Comparison of ENCODE assay signal across 8 cellular contexts in genomic region chr15:70093481-70094309, GRCh38. TPM values are rescaled to one million over a fixed set of nuclear protein-coding genes. Genes with fewer than 3 reads are reported as not detected.
DNase-seq lines count a peak whose midpoint lies in the region; ATAC-seq and TF ChIP-seq lines count a peak whose summit lies in the region.

No MANE protein-coding gene starts in this region.

- POLR2A ChIA-PET in GM10248 (lab: Yijun Ruan, JAX): no interaction called here

- H3K27me3 Mint-ChIP-seq in Calu3 (ENCODE audit: unreplicated experiment) (no peaks in the 10 kb centered on the region), natural killer cell (ENCODE audit: low read depth in 2 of 2) (peaks cover 33 to 41% of the 10 kb centered on the region in 2 donors)
- H3K27me3 Mint-ChIP-seq in central memory CD8-positive, alpha-beta T cell: no peaks in the 10 kb centered on the region

- H3K36me3 Mint-ChIP-seq in Calu3 (ENCODE audit: insufficient read depth, unreplicated experiment) (peaks cover 71% of the 10 kb centered on the region), natural killer cell (no peaks in the 10 kb centered on the region)
- peaks cover 41% of the 10 kb centered on the region for H3K36me3 Mint-ChIP-seq in central memory CD8-positive, alpha-beta T cell (ENCODE audit: insufficient read depth)

- H3K4me1 Mint-ChIP-seq in Calu3 (ENCODE audit: low read depth, unreplicated experiment) (peaks cover 57% of the 10 kb centered on the region), natural killer cell (peaks cover 45 to 72% of the 10 kb centered on the region in 2 donors)
- H3K4me1 Mint-ChIP-seq in central memory CD8-positive, alpha-beta T cell: peaks cover 88% of the 10 kb centered on the region

- TF ChIP-seq CTCF in Calu3 (IDR thresholded peaks at IDR 0.05; ENCODE audit: unreplicated experiment): no peak
- TF ChIP-seq CTCF in natural killer cell (IDR thresholded peaks at IDR 0.05): no peak
- no peak for TF ChIP-seq CTCF in BE2C (IDR thresholded peaks at IDR 0.05; ENCODE audit: low read depth, low read length)
- no peak for TF ChIP-seq CTCF in GM10248 (IDR thresholded peaks at IDR 0.05; ENCODE audit: control extremely low read depth, extremely low read depth, low read depth, missing control alignments)

- H3K36me3 ChIP-seq in BE2C: peaks cover 49% of the 10 kb centered on the region

- CTCF ChIA-PET in Calu3 (lab: Charles Lee) (interaction anchor here (0.5 to 1.6 kb wide), 6 partner anchors 8 to 1650 kb away, joined by 3 to 7 read pairs (median 4); no protein-coding TSS in a partner anchor), GM10248 (lab: Yijun Ruan, JAX) (interaction anchor here (0.8 to 1.6 kb wide), 5 partner anchors 9 to 618 kb away, joined by 3 to 4 read pairs (median 3); no protein-coding TSS in a partner anchor)

- peak; percentile 75 for DNase-seq in Calu3
- peak; percentile 68 for DNase-seq in NCI-H1048 (lab: John Stamatoyannopoulos, UW)
- no peak for DNase-seq in central memory CD8-positive, alpha-beta T cell (ENCODE audit: low spot score in 2 of 2)
- no peak for DNase-seq in natural killer cell
- DNase-seq in BE2C: no peak
- DNase-seq in AG20443 (ENCODE audit: low spot score): no peak
- DNase-seq in ecto neural progenitor cell (ENCODE audit: low spot score): no peak
- no peak for DNase-seq in GM10248 (ENCODE audit: extremely low spot score)

- H3K4me3 ChIP-seq in BE2C (ENCODE audit: low read depth, low read length): no peak overlapping the region

- BruUV-seq in Calu3 (replicated peaks; lab: Mats Ljungman, UMichigan): TSS peak; percentile 18

- H3K27ac Mint-ChIP-seq in Calu3 (ENCODE audit: unreplicated experiment) (peak overlapping the region; percentile 37), natural killer cell (no peak overlapping the region)
- H3K27ac Mint-ChIP-seq in central memory CD8-positive, alpha-beta T cell (ENCODE audit: low read depth): peak overlapping the region; percentile 25

- intact Hi-C loops in Calu3 (cut with micrococcal nuclease; ENCODE audit: unreplicated experiment) (loop anchor here (2.0 to 10.0 kb wide), 3 partner anchors 29 to 391 kb away; no protein-coding TSS in a partner anchor), natural killer cell (cut with micrococcal nuclease) (loop anchor here (10.0 kb wide), 1 partner anchor 671 kb away; the partner anchor contains the start of gene UACA)

- no peak for ATAC-seq in central memory CD8-positive, alpha-beta T cell (replicated peaks; ENCODE audit: extremely low read depth, poor library complexity, severe bottlenecking)
- ATAC-seq in natural killer cell: no peak

- no peaks in the 10 kb centered on the region for H3K9me3 ChIP-seq in BE2C

- peaks cover 41% of the 10 kb centered on the region for H3K4me1 ChIP-seq in BE2C

- H3K27me3 ChIP-seq in BE2C: no peaks in the 10 kb centered on the region

- no peaks in the 10 kb centered on the region for H3K9me3 Mint-ChIP-seq in Calu3 (ENCODE audit: low read depth, unreplicated experiment)
- no peaks in the 10 kb centered on the region for H3K9me3 Mint-ChIP-seq in central memory CD8-positive, alpha-beta T cell
- no peaks in the 10 kb centered on the region for H3K9me3 Mint-ChIP-seq in natural killer cell

- H3K4me3 Mint-ChIP-seq in Calu3 (ENCODE audit: low read depth, unreplicated experiment): peak overlapping the region; percentile 97
- peak overlapping the region; percentile 93 for H3K4me3 Mint-ChIP-seq in central memory CD8-positive, alpha-beta T cell
- H3K4me3 Mint-ChIP-seq in natural killer cell: peak overlapping the region; percentile 22

RNA-seq across cellular contexts. Expression of gene TLE3, which starts 4.0 kb away (rescaled TPM):
- total RNA-seq in Calu3 (2022): 53.5 and 54.8 TPM in 2 replicates
- 10 to 100 TPM; 32.1 to 94.9 (median 36.7) TPM for total RNA-seq in natural killer cell
- polyA plus RNA-seq in BE2C (2012; ENCODE audit: insufficient read depth, insufficient read length, low read depth): 57.2 TPM

Comparison
In these comparisons a context has a peak if more than half of its experiments do, and no peak if none do; other contexts are left out.
1. DNase-seq: peak in Calu3 (single experiment) and NCI-H1048 (single experiment); none in central memory CD8-positive, alpha-beta T cell (0 of 2), natural killer cell (single experiment), BE2C (single experiment), AG20443 (single experiment), ecto neural progenitor cell (single experiment) and GM10248 (single experiment).
2. H3K27ac Mint-ChIP-seq: peak in Calu3 (single experiment) and central memory CD8-positive, alpha-beta T cell (single experiment); none in natural killer cell (0 of 2).
3. H3K4me3 Mint-ChIP-seq: peak in every context shown above with its lines; median percentile 97 in Calu3; 93 in central memory CD8-positive, alpha-beta T cell; 22 in natural killer cell.